Comparison of ENCODE assay signal across 1 cellular context in genomic region chr9:37127018-37127417, GRCh38.
TF ChIP-seq lines count a peak whose summit lies in the region.

No MANE protein-coding gene starts in this region.

TF ChIP-seq in K562, 482 proteins besides CTCF, POLR2A, EP300 and RAD21:
- TF ChIP-seq, protein P1, sequence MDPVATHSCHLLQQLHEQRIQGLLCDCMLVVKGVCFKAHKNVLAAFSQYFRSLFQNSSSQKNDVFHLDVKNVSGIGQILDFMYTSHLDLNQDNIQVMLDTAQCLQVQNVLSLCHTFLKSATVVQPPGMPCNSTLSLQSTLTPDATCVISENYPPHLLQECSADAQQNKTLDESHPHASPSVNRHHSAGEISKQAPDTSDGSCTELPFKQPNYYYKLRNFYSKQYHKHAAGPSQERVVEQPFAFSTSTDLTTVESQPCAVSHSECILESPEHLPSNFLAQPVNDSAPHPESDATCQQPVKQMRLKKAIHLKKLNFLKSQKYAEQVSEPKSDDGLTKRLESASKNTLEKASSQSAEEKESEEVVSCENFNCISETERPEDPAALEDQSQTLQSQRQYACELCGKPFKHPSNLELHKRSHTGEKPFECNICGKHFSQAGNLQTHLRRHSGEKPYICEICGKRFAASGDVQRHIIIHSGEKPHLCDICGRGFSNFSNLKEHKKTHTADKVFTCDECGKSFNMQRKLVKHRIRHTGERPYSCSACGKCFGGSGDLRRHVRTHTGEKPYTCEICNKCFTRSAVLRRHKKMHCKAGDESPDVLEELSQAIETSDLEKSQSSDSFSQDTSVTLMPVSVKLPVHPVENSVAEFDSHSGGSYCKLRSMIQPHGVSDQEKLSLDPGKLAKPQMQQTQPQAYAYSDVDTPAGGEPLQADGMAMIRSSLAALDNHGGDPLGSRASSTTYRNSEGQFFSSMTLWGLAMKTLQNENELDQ (CRISPR knock-in tag; IDR thresholded peaks at IDR 0.05; ENCODE audit: borderline replicate concordance), result 0 out of 2 replicates have a peak, but pooled peaks have one; percentile 18
- no peak for TF ChIP-seq CEBPZ (IDR thresholded peaks at IDR 0.05; ENCODE audit: borderline replicate concordance, low read depth, low read length)
- TF ChIP-seq RHOXF2B (CRISPR knock-in tag; conservative IDR thresholded peaks at IDR 0.05), result no peak
- TF ChIP-seq ZNF232 (CRISPR knock-in tag; IDR thresholded peaks at IDR 0.05), result 0 out of 2 replicates have a peak, but pooled peaks have one; percentile 21
- TF ChIP-seq ZBTB1 (CRISPR knock-in tag; IDR thresholded peaks at IDR 0.05; ENCODE audit: borderline replicate concordance, low read depth), result no peak
- TF ChIP-seq GATA2 (CRISPR knock-in tag; IDR thresholded peaks at IDR 0.05), result no peak
